ENCODE assay signal across 8 cellular contexts in the genomic region with DNA sequence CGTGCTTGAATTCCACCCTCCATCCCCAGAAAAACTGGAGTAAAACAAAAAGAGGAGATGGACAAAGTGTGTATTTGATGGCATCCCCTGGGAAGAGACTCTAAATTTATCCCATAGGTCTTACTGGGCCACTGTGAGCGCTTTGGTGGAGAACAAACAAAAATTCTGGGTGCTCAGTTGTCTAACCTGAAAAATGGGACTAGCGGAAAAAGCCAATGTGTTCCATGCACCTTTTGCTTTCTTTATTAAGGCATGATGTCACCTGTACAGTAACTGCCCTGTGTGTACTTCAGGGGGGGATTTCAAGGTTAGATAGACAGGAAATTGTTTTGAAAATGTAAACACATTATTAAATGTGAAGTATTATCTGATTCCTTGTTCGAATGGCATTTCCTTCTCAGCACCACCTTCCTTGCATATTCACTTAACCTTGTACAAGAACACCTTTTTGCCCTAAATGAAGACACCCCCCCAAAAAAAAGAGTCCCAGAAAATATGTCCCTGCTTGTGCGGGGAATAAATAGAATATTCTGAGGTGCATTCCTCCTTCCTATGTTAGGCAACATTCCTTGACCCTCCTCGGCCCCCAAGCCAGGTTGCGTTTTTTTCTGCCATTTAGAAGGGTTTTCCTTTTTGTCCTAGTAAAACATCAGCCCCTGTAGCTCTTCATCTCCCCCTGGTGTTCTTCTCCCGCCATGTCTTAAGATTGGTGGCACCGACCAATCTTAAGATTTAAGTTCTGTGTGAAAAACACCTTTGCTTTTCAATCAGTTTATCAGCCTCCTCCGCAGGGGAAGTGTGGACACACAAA. TPM values are rescaled to one million over a fixed set of nuclear protein-coding genes. Genes with fewer than 3 reads are reported as not detected.
DNase-seq lines count a peak whose midpoint lies in the region; ATAC-seq and TF ChIP-seq lines count a peak whose summit lies in the region.

No MANE protein-coding gene starts in this region.

- peaks cover 33% of the 10 kb centered on the region for H3K27me3 Mint-ChIP-seq in IgD-negative memory B cell
- peaks cover 10 to 26% (median 12%) of the 10 kb centered on the region in 3 donors for H3K27me3 Mint-ChIP-seq in immature natural killer cell (ENCODE audit: low read depth in 3 of 3)

- H4K20me1 ChIP-seq in smooth muscle cell (ENCODE audit: low read depth): no peaks in the 10 kb centered on the region

- peaks cover 50% of the 10 kb centered on the region for H3K4me1 ChIP-seq in body of pancreas
- H3K4me1 ChIP-seq in smooth muscle cell (ENCODE audit: low read depth): peaks cover 22% of the 10 kb centered on the region

- peak; percentile 39 for ATAC-seq in body of pancreas
- no peak for ATAC-seq in GM18861 (IDR thresholded peaks at IDR 0.05; ENCODE audit: unreplicated experiment)

- peak overlapping the region; percentile 78 to 95 (median 84) for H3K4me3 Mint-ChIP-seq in IgD-negative memory B cell
- H3K4me3 Mint-ChIP-seq in immature natural killer cell: peak overlapping the region; percentile 71 to 82 (median 81)

- H3K4me1 Mint-ChIP-seq in IgD-negative memory B cell (peaks cover 9 to 13% (median 9%) of the 10 kb centered on the region in 3 donors), immature natural killer cell (peaks cover 15 to 19% of the 10 kb centered on the region in 2 donors)

- H3K36me3 ChIP-seq in body of pancreas (replicated peaks in 1 of 2; ENCODE audit: insufficient read depth in 1 of 2, low read depth in 2 of 2) (no peaks in the 10 kb centered on the region), smooth muscle cell (ENCODE audit: low read depth) (no peaks in the 10 kb centered on the region)

- H3K27ac ChIP-seq in body of pancreas (peak overlapping the region; percentile 66 to 81 (median 74)), smooth muscle cell (ENCODE audit: low read depth) (peak overlapping the region; percentile 72)

- no peaks in the 10 kb centered on the region for H3K27me3 ChIP-seq in body of pancreas
- peaks cover 7% of the 10 kb centered on the region for H3K27me3 ChIP-seq in smooth muscle cell (ENCODE audit: low read depth)

- H3K79me2 ChIP-seq in smooth muscle cell (ENCODE audit: low read depth): no peaks in the 10 kb centered on the region

- H3K4me3 ChIP-seq in GM12864 (ENCODE audit: low read depth, low read length): peak overlapping the region; percentile 69
- no peak overlapping the region for H3K4me3 ChIP-seq in body of pancreas
- H3K4me3 ChIP-seq in smooth muscle cell: peak overlapping the region; percentile 66

- H3F3A ChIP-seq in smooth muscle cell (ENCODE audit: low read depth): no peaks in the 10 kb centered on the region

- H3K4me2 ChIP-seq in smooth muscle cell: peak overlapping the region; percentile 88

- intact Hi-C loops in body of pancreas (cut with DNase I): no loop called here

- H3K27ac Mint-ChIP-seq in IgD-negative memory B cell (peak overlapping the region in 1 of 3 donors; percentile 1), immature natural killer cell (no peak overlapping the region)

- WGBS in body of pancreas, 2 donors: 31 to 34% methylated on average over 10 of the region's 10 CpGs
- WGBS in smooth muscle cell (ENCODE audit: low lambda C conversion rate): 34% methylated on average over 10 of the region's 10 CpGs

- H3K36me3 Mint-ChIP-seq in IgD-negative memory B cell (no peaks in the 10 kb centered on the region), immature natural killer cell (no peaks in the 10 kb centered on the region)

- DNase-seq in GM12864 (ENCODE audit: low read depth) (no peak), T-helper 1 cell (peak in 3 of 5 donors; percentile 8 to 46 (median 25)), body of pancreas (peak; percentile 51 to 64 (median 59)), immature natural killer cell (peak; percentile 7 to 14 (median 14)), smooth muscle cell (lab: John Stamatoyannopoulos, UW; ENCODE audit: unreplicated experiment) (no peak), COR-L47 (lab: John Stamatoyannopoulos, UW) (no peak)

- no peaks in the 10 kb centered on the region for H3K9me3 ChIP-seq in body of pancreas
- no peaks in the 10 kb centered on the region for H3K9me3 ChIP-seq in smooth muscle cell (replicated peaks; ENCODE audit: low read depth)

- peak overlapping the region; percentile 65 for H3K9ac ChIP-seq in smooth muscle cell (ENCODE audit: low read depth)

- H2AFZ ChIP-seq in smooth muscle cell (ENCODE audit: low read depth): peak overlapping the region; percentile 85

- H3K9me3 Mint-ChIP-seq in IgD-negative memory B cell (no peaks in the 10 kb centered on the region), immature natural killer cell (no peaks in the 10 kb centered on the region)

- TF ChIP-seq CTCF in GM12864 (IDR thresholded peaks at IDR 0.05; ENCODE audit: low read depth, low read length, missing control alignments) (peak; percentile 86), body of pancreas (IDR thresholded peaks at IDR 0.05) (peak; percentile 48 to 80 (median 75)), smooth muscle cell (IDR thresholded peaks at IDR 0.05; ENCODE audit: borderline replicate concordance, insufficient read depth, poor library complexity, severe bottlenecking) (peak; percentile 81)

- TF ChIP-seq POLR2A in body of pancreas (IDR thresholded peaks at IDR 0.05): no peak

RNA-seq across cellular contexts. Expression of gene EDN1, which starts 1.1 kb away (rescaled TPM):
- polyA plus RNA-seq in IgD-negative memory B cell (not detected), immature natural killer cell (not detected), smooth muscle cell (8.2 and 18.6 TPM in 2 replicates)
- total RNA-seq in body of pancreas (10 to 100 TPM in 1 of 2 donors, under 1 TPM in 1; 0.66 to 19.7 TPM), smooth muscle cell (20.0 and 22.0 TPM in 2 replicates)

Comparison
In these comparisons a context has a peak if more than half of its experiments do, and no peak if none do; other contexts are left out.
1. DNase-seq: peak in T-helper 1 cell (3 of 5), body of pancreas (4 of 4) and immature natural killer cell (3 of 3); none in GM12864 (single experiment), smooth muscle cell (single experiment) and COR-L47 (single experiment).
2. H3K4me3 ChIP-seq: peak in GM12864 (single experiment) and smooth muscle cell (single experiment); none in body of pancreas (0 of 2).
3. Peak in every context shown above with its lines, with median percentiles within 50 percentile points of each other: CTCF ChIP-seq.